Comparison of ENCODE assay signal across 9 cellular contexts in the genomic region with DNA sequence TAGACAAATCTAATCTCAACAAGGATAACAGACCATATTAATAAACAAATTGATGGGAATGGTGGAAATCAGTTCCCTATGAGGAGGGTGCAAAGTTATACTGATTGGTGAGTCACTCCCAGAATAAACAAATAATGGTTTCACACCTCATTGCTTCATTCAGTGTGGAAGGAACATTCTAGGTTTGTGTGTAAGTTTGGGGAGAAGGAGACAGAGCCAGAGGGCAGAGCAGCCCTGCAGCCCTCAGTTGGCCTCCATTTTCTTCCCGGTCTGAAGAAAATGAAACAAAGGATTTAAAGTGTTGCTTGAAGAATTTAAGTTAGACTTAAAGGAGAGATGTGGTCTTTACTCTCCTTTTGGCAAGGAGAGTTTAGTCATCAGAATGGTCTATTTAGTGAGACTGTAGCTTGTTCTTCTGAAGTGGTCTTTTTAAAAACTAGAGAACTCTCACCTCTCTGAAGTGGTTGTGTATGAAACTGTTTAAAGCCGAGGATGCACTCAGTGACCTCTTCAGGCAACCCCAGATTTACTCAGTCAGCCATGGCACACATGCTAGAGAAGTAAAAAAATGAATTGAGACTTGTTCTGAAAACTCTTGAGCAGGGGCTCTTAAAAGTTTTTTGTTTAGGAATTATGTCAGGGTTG. TPM values are rescaled to one million over a fixed set of nuclear protein-coding genes. Genes with fewer than 3 reads are reported as not detected.
DNase-seq lines count a peak whose midpoint lies in the region; ATAC-seq and TF ChIP-seq lines count a peak whose summit lies in the region.
"Had no signal": no experiment of that assay in that cellular context is flagged by ENCODE, and none has a peak within 500 bp of the region (broad histone marks: within the 10 kb centered on the region; RNA-seq: fewer than 3 reads in every experiment).

No MANE protein-coding gene starts in this region.

- no peak for TF ChIP-seq CTCF in neural progenitor cell (IDR thresholded peaks at IDR 0.05)

- no peaks in the 10 kb centered on the region for H4K20me1 ChIP-seq in neural progenitor cell (ENCODE audit: low read depth)

- H3K27ac ChIP-seq in mucosa of rectum (ENCODE audit: low read depth in 2 of 2, low read length in 2 of 2) = peak overlapping the region; percentile 4 to 20
- H3K27ac ChIP-seq in neural progenitor cell = no peak overlapping the region

- peak; percentile 90 for DNase-seq in Jurkat, Clone E6-1 (ENCODE audit: low read depth, low spot score)
- DNase-seq in MV-4-11 (lab: John Stamatoyannopoulos, UW) (no peak), neural progenitor cell (ENCODE audit: low spot score) (no peak), NCI-H1417 (lab: John Stamatoyannopoulos, UW) (no peak), SIG-M5 treated with dmso at 0.1 percent for 504 hours (lab: John Stamatoyannopoulos, UW; ENCODE audit: unreplicated experiment) (no peak)
- DNase-seq: posterior cingulate gyrus had no signal

- no peak overlapping the region for H2AFZ ChIP-seq in neural progenitor cell (replicated peaks)

- H3K79me2 ChIP-seq in neural progenitor cell (ENCODE audit: low read depth) = no peaks in the 10 kb centered on the region

- peak; percentile 65 for ATAC-seq in GM18511 (IDR thresholded peaks at IDR 0.05; ENCODE audit: unreplicated experiment)
- ATAC-seq in GM21723 (IDR thresholded peaks at IDR 0.05; ENCODE audit: unreplicated experiment) = peak; percentile 73

- peak overlapping the region; percentile 16 for H3K4me3 ChIP-seq in Jurkat, Clone E6-1 (ENCODE audit: low read length)
- H3K4me3 ChIP-seq in mucosa of rectum (ENCODE audit: low read length in 2 of 2) (no peak overlapping the region), neural progenitor cell (no peak overlapping the region)

- H3K4me1 Mint-ChIP-seq in neural progenitor cell = peaks cover 26% of the 10 kb centered on the region

- H3K36me3 ChIP-seq in mucosa of rectum (ENCODE audit: control insufficient read depth in 2 of 2, insufficient read depth in 2 of 2, low read length in 2 of 2) (peaks cover 0 to 4% of the 10 kb centered on the region in 2 donors), neural progenitor cell (no peaks in the 10 kb centered on the region)

- H3K27me3 Mint-ChIP-seq in neural progenitor cell (ENCODE audit: insufficient read depth, low read depth) = peaks cover 2% of the 10 kb centered on the region

- H3K27me3 ChIP-seq in mucosa of rectum (ENCODE audit: control insufficient read depth in 2 of 2, insufficient read depth in 2 of 2, low read length in 2 of 2) = peaks cover 0 to 3% of the 10 kb centered on the region in 2 donors
- no peaks in the 10 kb centered on the region for H3K27me3 ChIP-seq in neural progenitor cell

- H3K4me3 Mint-ChIP-seq in neural progenitor cell = no peak overlapping the region

- no peaks in the 10 kb centered on the region for H3F3A ChIP-seq in neural progenitor cell (ENCODE audit: low read depth)

- H3K4me2 ChIP-seq in neural progenitor cell = no peak overlapping the region

- H3K9me3 ChIP-seq in mucosa of rectum (ENCODE audit: control insufficient read depth in 2 of 2, low read length in 2 of 2) = no peaks in the 10 kb centered on the region
- no peaks in the 10 kb centered on the region for H3K9me3 ChIP-seq in neural progenitor cell (ENCODE audit: low read depth)

- H3K27ac Mint-ChIP-seq in neural progenitor cell = no peak overlapping the region

- no peaks in the 10 kb centered on the region for H3K36me3 Mint-ChIP-seq in neural progenitor cell

- H3K4me1 ChIP-seq in mucosa of rectum (ENCODE audit: control insufficient read depth in 2 of 2, insufficient read depth in 2 of 2, low read length in 2 of 2) (peaks cover 0 to 20% of the 10 kb centered on the region in 2 donors), neural progenitor cell (peaks cover 18% of the 10 kb centered on the region)

- H3K9ac ChIP-seq in mucosa of rectum (ENCODE audit: low read depth in 1 of 2, low read length in 2 of 2) (no peak overlapping the region), neural progenitor cell (no peak overlapping the region)

- no peaks in the 10 kb centered on the region for H3K9me3 Mint-ChIP-seq in neural progenitor cell

RNA-seq across cellular contexts. Expression of a gene that starts 27.2 kb away (rescaled TPM):
- polyA plus RNA-seq in Jurkat, Clone E6-1 (2012; ENCODE audit: insufficient read depth, insufficient read length) = 144 TPM
- total RNA-seq in neural progenitor cell (ENCODE audit: low replicate concordance) = 0.11 and 0.19 TPM in 2 replicates
